15 cellular contexts compared by ENCODE assay signal in the genomic region with DNA sequence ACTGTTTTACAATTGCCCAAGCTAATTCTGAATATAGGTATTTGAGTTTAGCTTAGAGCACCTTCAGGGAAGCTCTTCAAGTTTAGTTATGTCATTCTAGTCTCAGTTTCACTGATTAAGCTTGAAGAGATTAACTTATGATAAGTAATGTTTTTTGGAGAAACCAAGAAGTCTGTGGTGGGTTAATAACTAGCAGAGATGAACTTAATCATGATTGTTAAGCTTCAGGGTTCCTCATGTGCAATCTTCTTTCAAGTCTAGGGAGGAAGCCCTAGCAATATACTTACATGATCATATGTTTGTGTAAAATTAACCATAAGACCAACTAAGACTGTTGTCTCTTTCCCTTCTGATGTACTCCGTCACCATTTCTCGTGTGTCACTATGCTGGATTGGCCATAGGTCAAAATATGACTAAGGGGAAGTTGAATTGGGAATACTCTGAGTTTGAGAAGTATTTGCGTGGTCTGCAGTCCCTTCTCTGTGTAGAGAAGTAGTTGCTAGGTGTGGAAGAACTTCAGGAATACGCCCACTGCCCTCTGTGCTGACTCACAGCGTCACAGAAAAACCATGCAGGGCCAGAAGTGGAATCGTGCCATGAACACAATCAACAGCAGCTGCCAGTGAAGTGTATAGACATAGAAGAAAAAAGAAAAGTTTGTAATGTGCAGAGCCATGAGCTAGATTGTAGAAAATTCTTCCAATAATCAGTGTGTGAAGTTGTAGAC.
DNase-seq lines count a peak whose midpoint lies in the region; ATAC-seq, FAIRE-seq and TF ChIP-seq lines count a peak whose summit lies in the region.
"Had no signal": no experiment of that assay in that cellular context is flagged by ENCODE, and none has a peak within 500 bp of the region (broad histone marks: within the 10 kb centered on the region; RNA-seq: fewer than 3 reads in every experiment).

No MANE protein-coding gene starts in this region.

- POLR2A ChIA-PET in endothelial cell of umbilical vein (lab: Charles Lee) = no interaction called here

- no peak overlapping the region for H3K4me2 ChIP-seq in endothelial cell of umbilical vein (ENCODE audit: insufficient read depth, low read length)

- intact Hi-C loops in endothelial cell of umbilical vein (cut with micrococcal nuclease) = no loop called here

- FAIRE-seq in endothelial cell of umbilical vein (lab: Jason Lieb, UNC) = peak; percentile 38
- FAIRE-seq: GM18507 had no signal

- dilution Hi-C loops in endothelial cell of umbilical vein (cut with MboI; ENCODE audit: extremely low pct_ligation_motif_present, low sequenced_read_pairs) = no loop called here

- no peaks in the 10 kb centered on the region for H3K36me3 ChIP-seq in endothelial cell of umbilical vein (ENCODE audit: control insufficient read depth in 2 of 2, extremely low read depth in 1 of 2, insufficient read depth in 2 of 2, low read length in 2 of 2)
- H3K36me3 ChIP-seq: suprapubic skin had no signal

- no peaks in the 10 kb centered on the region for H3K4me1 ChIP-seq in endothelial cell of umbilical vein (ENCODE audit: control insufficient read depth, extremely low read depth, insufficient read depth, low read length)

- no peaks in the 10 kb centered on the region for H3K9me3 ChIP-seq in endothelial cell of umbilical vein (replicated peaks; ENCODE audit: control insufficient read depth, insufficient read depth, low read length)
- H3K9me3 ChIP-seq: mucosa of descending colon, suprapubic skin had no signal

- CTCF ChIA-PET in endothelial cell of umbilical vein (lab: Charles Lee) = interaction anchor here (1.2 to 1.5 kb wide), 3 partner anchors 9 to 149 kb away, joined by 4 to 5 read pairs (median 4); no protein-coding TSS in a partner anchor

- TF ChIP-seq CTCF in endothelial cell of umbilical vein (IDR thresholded peaks at IDR 0.05; ENCODE audit: extremely low read depth in 1 of 2, insufficient read depth in 1 of 2, low read depth in 1 of 2, low read length in 2 of 2) = no peak

- no peak overlapping the region for H2AFZ ChIP-seq in endothelial cell of umbilical vein (ENCODE audit: low read depth, low read length)

- no TSS peak for BruUV-seq in endothelial cell of umbilical vein (replicated peaks; lab: Mats Ljungman, UMichigan)

- no peaks in the 10 kb centered on the region for H3K27me3 ChIP-seq in endothelial cell of umbilical vein (ENCODE audit: control insufficient read depth in 2 of 2, insufficient read depth in 2 of 2, low read length in 2 of 2)
- H3K27me3 ChIP-seq: suprapubic skin had no signal

- peak; percentile 8 for DNase-seq in DMS 273 (lab: John Stamatoyannopoulos, UW; ENCODE audit: unreplicated experiment)
- no peak for DNase-seq in DMS 273 treated with DMSO at 0.1 percent for 48 hours (lab: John Stamatoyannopoulos, UW)
- peak; percentile 40 for DNase-seq in HT1080 (ENCODE audit: low read depth)
- peak; percentile 15 for DNase-seq in endothelial cell of umbilical vein (ENCODE audit: low read depth, low spot score)
- peak; percentile 29 for DNase-seq in skeletal muscle cell (ENCODE audit: low read depth)
- DNase-seq in C1 segment of cervical spinal cord (lab: John Stamatoyannopoulos, UW) = no peak
- no peak for DNase-seq in activated CD4-positive, alpha-beta T cell treated with anti-CD3 and anti-CD28 coated beads, Interleukin-2, amount 50 U/mL, for 1 hour
- DNase-seq: effector memory CD4-positive, alpha-beta T cell; mucosa of descending colon; NCI-H510A treated with DMSO at 0.1 percent for 48 hours; SHP77 had no signal

- no peak overlapping the region for H3K4me3 ChIP-seq in endothelial cell of umbilical vein (replicated peaks in 1 of 3; ENCODE audit: insufficient read depth in 1 of 3, low read depth in 1 of 3, low read length in 3 of 3)
- no peak overlapping the region for H3K4me3 ChIP-seq in skeletal muscle cell (ENCODE audit: low read depth, low read length)
- H3K4me3 ChIP-seq: mucosa of descending colon, suprapubic skin had no signal

- H4K20me1 ChIP-seq in endothelial cell of umbilical vein (replicated peaks; ENCODE audit: control insufficient read depth, extremely low read depth, insufficient read depth, low read length) = no peaks in the 10 kb centered on the region

- H3K9ac ChIP-seq in endothelial cell of umbilical vein (replicated peaks; ENCODE audit: extremely low read depth, insufficient read depth, low read length) = no peak overlapping the region

- no peak overlapping the region for H3K27ac ChIP-seq in endothelial cell of umbilical vein (ENCODE audit: insufficient read depth, low read depth, low read length)
- H3K27ac ChIP-seq: 22Rv1, suprapubic skin had no signal

- TF ChIP-seq POLR2A in endothelial cell of umbilical vein (IDR thresholded peaks at IDR 0.05; ENCODE audit: low read depth, low read length) = no peak
- no peak for TF ChIP-seq POLR2A in GM18505 (IDR thresholded peaks at IDR 0.05; ENCODE audit: borderline replicate concordance, extremely low read depth, insufficient read depth, insufficient read length)

- no peak for ATAC-seq in GM18505 (IDR thresholded peaks at IDR 0.05; ENCODE audit: unreplicated experiment)
- ATAC-seq: mucosa of descending colon had no signal

- H3K9me1 ChIP-seq in endothelial cell of umbilical vein (replicated peaks; ENCODE audit: control insufficient read depth, extremely low read depth, insufficient read depth, low read length) = no peaks in the 10 kb centered on the region

- no peaks in the 10 kb centered on the region for H3K79me2 ChIP-seq in endothelial cell of umbilical vein (ENCODE audit: control insufficient read depth, insufficient read depth, low read length)

TF ChIP-seq in endothelial cell of umbilical vein, 7 proteins besides CTCF, POLR2A, EP300 and RAD21:
- TF ChIP-seq FOS (IDR thresholded peaks at IDR 0.05; ENCODE audit: borderline replicate concordance, insufficient read depth, low read length) = no peak
- no peak for TF ChIP-seq POLR2AphosphoS5 (IDR thresholded peaks at IDR 0.05; ENCODE audit: insufficient read depth, low read depth, low read length)
- TF ChIP-seq MYC (IDR thresholded peaks at IDR 0.05; ENCODE audit: low read depth, low read length) = no peak
- TF ChIP-seq JUN (IDR thresholded peaks at IDR 0.05; ENCODE audit: borderline replicate concordance, insufficient read depth, insufficient read length, low read depth) = no peak

Comparison
In these comparisons a context has a peak if more than half of its experiments do, and no peak if none do; other contexts are left out.
1. DNase-seq: peak in DMS 273 (single experiment), HT1080 (single experiment), endothelial cell of umbilical vein (single experiment) and skeletal muscle cell (single experiment); none in DMS 273 treated with DMSO at 0.1 percent for 48 hours (single experiment), C1 segment of cervical spinal cord (0 of 14) and activated CD4-positive, alpha-beta T cell treated with anti-CD3 and anti-CD28 coated beads, Interleukin-2, amount 50 U/mL, for 1 hour (single experiment).